14 cellular contexts compared by ENCODE assay signal in genomic region chr2:71250945-71251344, GRCh38. TPM values are rescaled to one million over a fixed set of nuclear protein-coding genes. Genes with fewer than 3 reads are reported as not detected.
A peak's percentile ranks its signal among the peaks of the same experiment; 100 is the strongest.
DNase-seq lines count a peak whose midpoint lies in the region; ATAC-seq and TF ChIP-seq lines count a peak whose summit lies in the region.
"Had no signal": no experiment of that assay in that cellular context is flagged by ENCODE, and none has a peak within 500 bp of the region (broad histone marks: within the 10 kb centered on the region; RNA-seq: fewer than 3 reads in every experiment).

No MANE protein-coding gene starts in this region.

- H4K8ac ChIP-seq in trophoblast cell (ENCODE audit: low read depth, low read length): no peak overlapping the region

- H3K14ac ChIP-seq in trophoblast cell (ENCODE audit: low read length): no peak overlapping the region

- DNase-seq in NCI-H146 (lab: John Stamatoyannopoulos, UW): peak; percentile 24
- DNase-seq in NCI-H146 treated with DMSO at 0.1 percent for 48 hours (lab: John Stamatoyannopoulos, UW; ENCODE audit: unreplicated experiment): no peak
- peak; percentile 46 for DNase-seq in NCI-H69 (lab: John Stamatoyannopoulos, UW)
- peak; percentile 18 for DNase-seq in WTC11 (ENCODE audit: low spot score)
- DNase-seq in trophoblast cell: no peak
- DNase-seq in SW 1271 (lab: John Stamatoyannopoulos, UW): no peak
- DNase-seq in DMS114 treated with DMSO at 0.1 percent for 48 hours (lab: John Stamatoyannopoulos, UW; ENCODE audit: unreplicated experiment): no peak
- no peak for DNase-seq in HPDE6-E6E7 (ENCODE audit: extremely low spot score)
- DNase-seq: Caco-2; CD8-positive, alpha-beta memory T cell had no signal

- no peak overlapping the region for H3K18ac ChIP-seq in trophoblast cell (ENCODE audit: low read length)

- TF ChIP-seq CTCF in WTC11 (IDR thresholded peaks at IDR 0.05): no peak

- H3K4me3 Mint-ChIP-seq in WTC11: no peak overlapping the region
- H3K4me3 Mint-ChIP-seq: CD8-positive, alpha-beta memory T cell had no signal

- H3K27me3 ChIP-seq in trophoblast cell (ENCODE audit: insufficient read depth, low read length): no peaks in the 10 kb centered on the region
- H3K27me3 ChIP-seq: BLaER1 had no signal

- ATAC-seq in WTC11: peak; percentile 47
- ATAC-seq: GM12878, HCT116 had no signal

- H3K9ac ChIP-seq in trophoblast cell (ENCODE audit: low read length): peak overlapping the region; percentile 41
- H3K9ac ChIP-seq: BLaER1 had no signal

- peak overlapping the region; percentile 57 for H3K4me3 ChIP-seq in trophoblast cell (ENCODE audit: low read depth, low read length)
- H3K4me3 ChIP-seq: BLaER1, GM12878 had no signal

- H3K4me1 ChIP-seq in trophoblast cell (ENCODE audit: control insufficient read depth in 1 of 2, insufficient read depth in 2 of 2, low read length in 2 of 2): no peaks in the 10 kb centered on the region
- H3K4me1 ChIP-seq: BLaER1, Caco-2 had no signal

- no peak overlapping the region for H3K4me2 ChIP-seq in trophoblast cell (ENCODE audit: low read length)
- H3K4me2 ChIP-seq: BLaER1 had no signal

- H3K4me1 Mint-ChIP-seq in WTC11: no peaks in the 10 kb centered on the region

- peaks cover 34% of the 10 kb centered on the region for H3K27me3 Mint-ChIP-seq in WTC11 (ENCODE audit: low read depth)

- no peak overlapping the region for H3K27ac ChIP-seq in trophoblast cell (ENCODE audit: low read depth, low read length)
- H3K27ac ChIP-seq: 22Rv1, BLaER1 had no signal

- no peak overlapping the region for H3K27ac Mint-ChIP-seq in WTC11
- H3K27ac Mint-ChIP-seq: CD8-positive, alpha-beta memory T cell had no signal

- peaks cover 37% of the 10 kb centered on the region for H3K9me3 Mint-ChIP-seq in WTC11

- H3K36me3 ChIP-seq in trophoblast cell (ENCODE audit: control insufficient read depth in 1 of 2, insufficient read depth in 2 of 2, low read length in 2 of 2): no peaks in the 10 kb centered on the region
- H3K36me3 ChIP-seq: BLaER1 had no signal

- CTCF ChIA-PET in WTC11 (lab: Charles Lee): interaction anchor here (0.9 kb wide), 1 partner anchor 26 kb away, joined by 4 read pairs; no protein-coding TSS in a partner anchor

- H3K79me2 ChIP-seq in trophoblast cell (ENCODE audit: control insufficient read depth, insufficient read depth, low read length, poor library complexity): no peaks in the 10 kb centered on the region

- H4K12ac ChIP-seq in trophoblast cell (ENCODE audit: low read depth, low read length): no peak overlapping the region

- H2BK5ac ChIP-seq in trophoblast cell (ENCODE audit: low read depth, low read length, poor library complexity): no peak overlapping the region

- peaks cover 5% of the 10 kb centered on the region for H3K9me3 ChIP-seq in trophoblast cell (ENCODE audit: insufficient read depth, low read depth, low read length)
- H3K9me3 ChIP-seq: BLaER1, Caco-2 had no signal

- POLR2A ChIA-PET in WTC11 (lab: Charles Lee): interaction anchor here (0.6 kb wide), 1 partner anchor 959 kb away, joined by 3 read pairs; no protein-coding TSS in a partner anchor

- H4K91ac ChIP-seq in trophoblast cell (ENCODE audit: low read depth, low read length): no peak overlapping the region

- no peak overlapping the region for H2AK5ac ChIP-seq in trophoblast cell (ENCODE audit: low read length)

- no CpG with 5 or more reads among the region's 8 CpGs for WGBS in trophoblast cell (ENCODE audit: extremely low coverage, insufficient coverage, insufficient read length)

- H3K36me3 Mint-ChIP-seq in WTC11: peaks cover 4% of the 10 kb centered on the region

- H2AFZ ChIP-seq in trophoblast cell (ENCODE audit: insufficient read depth, low read length, poor library complexity): no peak overlapping the region

- H3K4ac ChIP-seq in trophoblast cell (ENCODE audit: low read depth, low read length): no peak overlapping the region

- no peak overlapping the region for H2BK12ac ChIP-seq in trophoblast cell (ENCODE audit: low read length)

- no peaks in the 10 kb centered on the region for H3K79me1 ChIP-seq in trophoblast cell (ENCODE audit: low read length)

- H3K23ac ChIP-seq in trophoblast cell (ENCODE audit: low read length): no peak overlapping the region

- no peak overlapping the region for H2BK120ac ChIP-seq in trophoblast cell (ENCODE audit: insufficient read depth, low read length, poor library complexity)

TF ChIP-seq in WTC11, 78 proteins besides CTCF, POLR2A, EP300 and RAD21 (continues in another document):
- TF ChIP-seq PRDM15 (CRISPR knock-in tag; IDR thresholded peaks at IDR 0.05): no peak
- no peak for TF ChIP-seq CREB1 (CRISPR knock-in tag; IDR thresholded peaks at IDR 0.05)
- no peak for TF ChIP-seq ETV6 (CRISPR knock-in tag; IDR thresholded peaks at IDR 0.05)
- no peak for TF ChIP-seq SOX15 (CRISPR knock-in tag; IDR thresholded peaks at IDR 0.05)
- TF ChIP-seq ZNF317 (CRISPR knock-in tag; IDR thresholded peaks at IDR 0.05; ENCODE audit: borderline replicate concordance, low read depth): no peak
- no peak for TF ChIP-seq ZNF121 (CRISPR knock-in tag; IDR thresholded peaks at IDR 0.05)
- no peak for TF ChIP-seq SMAD4 (CRISPR knock-in tag; IDR thresholded peaks at IDR 0.05)
- no peak for TF ChIP-seq ZSCAN18 (CRISPR knock-in tag; IDR thresholded peaks at IDR 0.05)
- TF ChIP-seq ATF6 (CRISPR knock-in tag; IDR thresholded peaks at IDR 0.05): no peak
- TF ChIP-seq FOXK1 (CRISPR knock-in tag; IDR thresholded peaks at IDR 0.05): no peak
- TF ChIP-seq OVOL2 (CRISPR knock-in tag; IDR thresholded peaks at IDR 0.05; ENCODE audit: borderline replicate concordance): no peak
- no peak for TF ChIP-seq KAT7 (CRISPR knock-in tag; IDR thresholded peaks at IDR 0.05; ENCODE audit: borderline replicate concordance)
- no peak for TF ChIP-seq ESRRA (CRISPR knock-in tag; IDR thresholded peaks at IDR 0.05; ENCODE audit: borderline replicate concordance)
- TF ChIP-seq TCF7 (CRISPR knock-in tag; IDR thresholded peaks at IDR 0.05; ENCODE audit: low read depth): no peak
- no peak for TF ChIP-seq E2F1 (CRISPR knock-in tag; IDR thresholded peaks at IDR 0.05)

RNA-seq across cellular contexts. Expression of gene PAIP2B, which starts 24.0 kb away (rescaled TPM):
- total RNA-seq in WTC11 (2021): 19.3 to 22.4 TPM (median 22.2 TPM) in 3 replicates
- polyA plus RNA-seq in trophoblast cell (2013): 3.0 and 3.2 TPM in 2 replicates

Comparison
In these comparisons a context has a peak if more than half of its experiments do, and no peak if none do; other contexts are left out.
1. DNase-seq: peak in NCI-H146 (single experiment), NCI-H69 (single experiment) and WTC11 (single experiment); none in NCI-H146 treated with DMSO at 0.1 percent for 48 hours (single experiment), trophoblast cell (0 of 2), SW 1271 (0 of 2), DMS114 treated with DMSO at 0.1 percent for 48 hours (single experiment) and HPDE6-E6E7 (single experiment).